ENCODE assay signal across 13 cellular contexts in genomic region chr12:132444283-132444682, GRCh38. TPM values are rescaled to one million over a fixed set of nuclear protein-coding genes. Genes with fewer than 3 reads are reported as not detected.
DNase-seq lines count a peak whose midpoint lies in the region; ATAC-seq and TF ChIP-seq lines count a peak whose summit lies in the region.
"Had no signal": no experiment of that assay in that cellular context is flagged by ENCODE, and none has a peak within 500 bp of the region (broad histone marks: within the 10 kb centered on the region; RNA-seq: fewer than 3 reads in every experiment).

No MANE protein-coding gene starts in this region.

- CTCF ChIA-PET in Caco-2 (lab: Charles Lee), result no interaction called here
- CTCF ChIA-PET in T-cell (lab: Charles Lee), result no interaction called here

- no peak overlapping the region for H2AFZ ChIP-seq in hepatocyte

- H3K36me3 Mint-ChIP-seq in Caco-2 (ENCODE audit: insufficient read depth, unreplicated experiment) (peaks cover 11% of the 10 kb centered on the region), T-cell (no peaks in the 10 kb centered on the region)

- ATAC-seq in T-cell (replicated peaks in 1 of 4), result no peak
- no peak for ATAC-seq in HG03159 (IDR thresholded peaks at IDR 0.05; ENCODE audit: unreplicated experiment)
- no peak for ATAC-seq in GM21447 (IDR thresholded peaks at IDR 0.05; ENCODE audit: unreplicated experiment)
- ATAC-seq: gastroesophageal sphincter had no signal

- no TSS peak for BruUV-seq in Caco-2 (replicated peaks; lab: Mats Ljungman, UMichigan)

- peak overlapping the region; percentile 51 for H3K27ac Mint-ChIP-seq in Caco-2 (ENCODE audit: unreplicated experiment)
- H3K27ac Mint-ChIP-seq in T-cell, result peak overlapping the region; percentile 100

- peaks cover 19% of the 10 kb centered on the region for H3K36me3 ChIP-seq in BLaER1
- no peaks in the 10 kb centered on the region for H3K36me3 ChIP-seq in Caco-2 (ENCODE audit: control insufficient read depth, insufficient read depth, low read length)
- H3K36me3 ChIP-seq in hepatocyte (replicated peaks; ENCODE audit: insufficient read depth, low read depth), result no peaks in the 10 kb centered on the region
- H3K36me3 ChIP-seq: gastroesophageal sphincter, prostate gland, uterus had no signal

- H3K27me3 Mint-ChIP-seq in Caco-2 (ENCODE audit: insufficient read depth, unreplicated experiment), result no peaks in the 10 kb centered on the region
- no peaks in the 10 kb centered on the region for H3K27me3 Mint-ChIP-seq in T-cell

- H3K4me3 Mint-ChIP-seq in Caco-2 (ENCODE audit: unreplicated experiment) (no peak overlapping the region), T-cell (peak overlapping the region; percentile 80 to 93 (median 86))

- H3K4me2 ChIP-seq in BLaER1, result peak overlapping the region; percentile 98
- H3K4me2 ChIP-seq in hepatocyte, result no peak overlapping the region

- no peaks in the 10 kb centered on the region for H3K79me2 ChIP-seq in hepatocyte

- TF ChIP-seq CTCF in Caco-2 (IDR thresholded peaks at IDR 0.05; ENCODE audit: insufficient read depth in 1 of 2, low read depth in 1 of 2, low read length in 1 of 2, severe bottlenecking in 1 of 2, unreplicated experiment in 1 of 2) (no peak), hepatocyte (IDR thresholded peaks at IDR 0.05; ENCODE audit: poor library complexity) (no peak)

- H3K9me2 ChIP-seq in hepatocyte (replicated peaks; ENCODE audit: insufficient read depth), result no peaks in the 10 kb centered on the region

- peak overlapping the region; percentile 84 for H3K9ac ChIP-seq in BLaER1

- H3K4me3 ChIP-seq in BLaER1 (peak overlapping the region; percentile 58), Caco-2 (ENCODE audit: low read depth, low read length) (no peak overlapping the region), hepatocyte (no peak overlapping the region)
- H3K4me3 ChIP-seq: gastroesophageal sphincter, prostate gland, uterus had no signal

- peak overlapping the region; percentile 92 for H3K27ac ChIP-seq in BLaER1
- H3K27ac ChIP-seq in hepatocyte, result peak overlapping the region; percentile 53
- H3K27ac ChIP-seq: uterus had no signal

- H4K20me1 ChIP-seq in BLaER1 (no peaks in the 10 kb centered on the region), hepatocyte (ENCODE audit: insufficient read depth, poor library complexity, severe bottlenecking) (no peaks in the 10 kb centered on the region)

- peaks cover 97% of the 10 kb centered on the region for H3K4me1 ChIP-seq in BLaER1
- peaks cover 4% of the 10 kb centered on the region; the same call in 1 of the 2 replicates for H3K4me1 ChIP-seq in Caco-2
- peaks cover 19% of the 10 kb centered on the region for H3K4me1 ChIP-seq in hepatocyte (ENCODE audit: insufficient read depth)
- H3K4me1 ChIP-seq: gastroesophageal sphincter, prostate gland, uterus had no signal

- no peaks in the 10 kb centered on the region for H3K27me3 ChIP-seq in BLaER1
- H3K27me3 ChIP-seq in Caco-2 (replicated peaks; ENCODE audit: control insufficient read depth, insufficient read depth, low read length), result no peaks in the 10 kb centered on the region
- H3K27me3 ChIP-seq in hepatocyte, result no peaks in the 10 kb centered on the region
- H3K27me3 ChIP-seq: uterus had no signal

- H3K9me3 Mint-ChIP-seq in Caco-2 (ENCODE audit: unreplicated experiment), result no peaks in the 10 kb centered on the region
- H3K9me3 Mint-ChIP-seq in T-cell, result no peaks in the 10 kb centered on the region

- H3K4me1 Mint-ChIP-seq in Caco-2 (ENCODE audit: low read depth, unreplicated experiment) (peaks cover 22% of the 10 kb centered on the region), T-cell (peaks cover 59 to 63% (median 61%) of the 10 kb centered on the region in 3 donors)

- DNase-seq in Caco-2, result no peak
- DNase-seq in T-cell, result no peak
- no peak for DNase-seq in hepatocyte (ENCODE audit: low spot score)
- DNase-seq in NCI-H1930 (lab: John Stamatoyannopoulos, UW), result no peak
- DNase-seq in GOT3 (lab: John Stamatoyannopoulos, UW), result no peak
- DNase-seq: OCI-M1, SW 1271, uterus had no signal

- POLR2A ChIA-PET in Caco-2 (lab: Charles Lee), result no interaction called here
- POLR2A ChIA-PET in T-cell (lab: Charles Lee), result no interaction called here

- 90% methylated on average over 17 of the region's 18 CpGs for WGBS in hepatocyte (ENCODE audit: low lambda C conversion rate, missing lambda C conversion rate)

- H3K9me3 ChIP-seq in BLaER1 (no peaks in the 10 kb centered on the region), Caco-2 (no peaks in the 10 kb centered on the region), hepatocyte (ENCODE audit: low read depth) (no peaks in the 10 kb centered on the region)
- H3K9me3 ChIP-seq: gastroesophageal sphincter, prostate gland, uterus had no signal

- intact Hi-C loops in Caco-2 (cut with micrococcal nuclease; ENCODE audit: unreplicated experiment), result no loop called here

RNA-seq across cellular contexts. Expression of gene FBRSL1, which starts 45.7 kb away (rescaled TPM):
- total RNA-seq in Caco-2 (2022), result 90.3 and 96.1 TPM in 2 replicates
- total RNA-seq in T-cell, result 100 to 1,000 TPM in 2 of 5 donors, 10 to 100 TPM in 3; 82.1 to 114 (median 99.3) TPM
- 5.8 and 18.5 TPM in 2 replicates for total RNA-seq in hepatocyte
- 61.1 and 69.1 TPM in 2 replicates for polyA plus RNA-seq in hepatocyte
